10 cellular contexts compared by ENCODE assay signal in genomic region chr10:22476601-22477364, GRCh38.
A peak's percentile ranks its signal among the peaks of the same experiment; 100 is the strongest.
DNase-seq lines count a peak whose midpoint lies in the region; ATAC-seq and TF ChIP-seq lines count a peak whose summit lies in the region.
"Had no signal": no experiment of that assay in that cellular context is flagged by ENCODE, and none has a peak within 500 bp of the region (broad histone marks: within the 10 kb centered on the region; RNA-seq: fewer than 3 reads in every experiment).

No MANE protein-coding gene starts in this region.

- CTCF ChIA-PET in Calu3 (lab: Charles Lee) (no interaction called here), PC-3 (lab: Charles Lee) (no interaction called here)

- H3K9me3 ChIP-seq in T-helper 17 cell (ENCODE audit: control insufficient read depth, low read length, poor library complexity, severe bottlenecking): no peaks in the 10 kb centered on the region
- no peaks in the 10 kb centered on the region for H3K9me3 ChIP-seq in PC-3 (ENCODE audit: low read length)
- no peaks in the 10 kb centered on the region for H3K9me3 ChIP-seq in WERI-Rb-1 (ENCODE audit: severe bottlenecking)

- no peak overlapping the region for H2AFZ ChIP-seq in PC-3 (ENCODE audit: low read length)

- DNase-seq in Calu3 (no peak), T-helper 17 cell (no peak), foreskin keratinocyte (peak in 1 of 2 donors; percentile 15), progenitor cell of endocrine pancreas (ENCODE audit: low spot score, unreplicated experiment) (peak; percentile 16), COLO668 (lab: John Stamatoyannopoulos, UW; ENCODE audit: unreplicated experiment) (no peak), PC-3 (no peak), WERI-Rb-1 (no peak), pons (ENCODE audit: low spot score) (no peak)
- DNase-seq: NCI-H1105 treated with DMSO at 0.1 percent for 48 hours, T1000 had no signal

- no peaks in the 10 kb centered on the region for H3K9me2 ChIP-seq in PC-3 (replicated peaks; ENCODE audit: low read length)

- H3K9me3 Mint-ChIP-seq in Calu3 (ENCODE audit: low read depth, unreplicated experiment): no peaks in the 10 kb centered on the region
- no peaks in the 10 kb centered on the region for H3K9me3 Mint-ChIP-seq in progenitor cell of endocrine pancreas (ENCODE audit: low read depth)

- no peak overlapping the region for H3K9ac ChIP-seq in PC-3 (ENCODE audit: low read length)

- no peaks in the 10 kb centered on the region for H3K4me1 ChIP-seq in foreskin keratinocyte
- 0 out of 2 replicates have a peak, but pooled peaks cover 2% of the 10 kb centered on the region for H3K4me1 ChIP-seq in PC-3 (ENCODE audit: insufficient read depth, low read length)

- no peaks in the 10 kb centered on the region for H4K20me1 ChIP-seq in PC-3 (ENCODE audit: low read length)

- peak overlapping the region; percentile 63 for H3K4me3 Mint-ChIP-seq in Calu3 (ENCODE audit: low read depth, unreplicated experiment)
- H3K4me3 Mint-ChIP-seq in T-helper 17 cell: peak overlapping the region; percentile 70
- H3K4me3 Mint-ChIP-seq in progenitor cell of endocrine pancreas (ENCODE audit: low read depth): peak overlapping the region; percentile 72

- H3K4me2 ChIP-seq in PC-3 (ENCODE audit: low read length): no peak overlapping the region

- POLR2A ChIA-PET in PC-3 (lab: Charles Lee; ENCODE audit: unreplicated experiment): no interaction called here

- no peak overlapping the region for H3K27ac Mint-ChIP-seq in Calu3 (ENCODE audit: unreplicated experiment)
- peak overlapping the region; percentile 65 for H3K27ac Mint-ChIP-seq in T-helper 17 cell
- peak overlapping the region; percentile 90 for H3K27ac Mint-ChIP-seq in progenitor cell of endocrine pancreas

- intact Hi-C loops in Calu3 (cut with micrococcal nuclease; ENCODE audit: unreplicated experiment): no loop called here
- intact Hi-C loops in PC-3 (cut with micrococcal nuclease): no loop called here

- H3K4me1 Mint-ChIP-seq in Calu3 (ENCODE audit: low read depth, unreplicated experiment) (no peaks in the 10 kb centered on the region), T-helper 17 cell (peaks cover 10% of the 10 kb centered on the region), progenitor cell of endocrine pancreas (ENCODE audit: low read depth) (peaks cover 6% of the 10 kb centered on the region)

- H3K4me3 ChIP-seq in PC-3 (ENCODE audit: low read length): no peak overlapping the region
- H3K4me3 ChIP-seq in WERI-Rb-1 (ENCODE audit: low read depth, low read length): no peak overlapping the region

- H3K27ac ChIP-seq in foreskin keratinocyte (no peak overlapping the region), PC-3 (ENCODE audit: low read length) (no peak overlapping the region), WERI-Rb-1 (no peak overlapping the region)

- peaks cover 100% of the 10 kb centered on the region for H3K27me3 ChIP-seq in foreskin keratinocyte
- H3K27me3 ChIP-seq in PC-3 (ENCODE audit: low read length): no peaks in the 10 kb centered on the region
- H3K27me3 ChIP-seq in WERI-Rb-1 (ENCODE audit: insufficient read depth, low read depth, severe bottlenecking): no peaks in the 10 kb centered on the region

- H3K36me3 ChIP-seq in PC-3 (ENCODE audit: low read depth, low read length) (no peaks in the 10 kb centered on the region), WERI-Rb-1 (no peaks in the 10 kb centered on the region)

- H3F3A ChIP-seq in PC-3 (ENCODE audit: low read length, unreplicated experiment): no peaks in the 10 kb centered on the region

- BruUV-seq in Calu3 (replicated peaks; lab: Mats Ljungman, UMichigan) (no TSS peak), PC-3 (replicated peaks; lab: Mats Ljungman, UMichigan) (no TSS peak)

- H3K79me2 ChIP-seq in PC-3 (ENCODE audit: low read length): no peaks in the 10 kb centered on the region

- no peak for ATAC-seq in T-helper 17 cell
- ATAC-seq in foreskin keratinocyte: peak; percentile 19
- no peak for ATAC-seq in PC-3

- H3K36me3 Mint-ChIP-seq in Calu3 (ENCODE audit: insufficient read depth, unreplicated experiment) (no peaks in the 10 kb centered on the region), T-helper 17 cell (ENCODE audit: low read depth) (peaks cover 7% of the 10 kb centered on the region), progenitor cell of endocrine pancreas (ENCODE audit: insufficient read depth) (no peaks in the 10 kb centered on the region)

- H3K27me3 Mint-ChIP-seq in Calu3 (ENCODE audit: unreplicated experiment) (peaks cover 39% of the 10 kb centered on the region), T-helper 17 cell (peaks cover 75% of the 10 kb centered on the region), progenitor cell of endocrine pancreas (peaks cover 80% of the 10 kb centered on the region)

- TF ChIP-seq CTCF in Calu3 (IDR thresholded peaks at IDR 0.05; ENCODE audit: unreplicated experiment) (no peak), foreskin keratinocyte (conservative IDR thresholded peaks at IDR 0.05) (no peak), progenitor cell of endocrine pancreas (IDR thresholded peaks at IDR 0.05; ENCODE audit: unreplicated experiment) (no peak), PC-3 (conservative IDR thresholded peaks at IDR 0.05; ENCODE audit: low read depth, low read length) (no peak), WERI-Rb-1 (IDR thresholded peaks at IDR 0.05; ENCODE audit: low read depth, low read length) (no peak)
